2 cellular contexts compared by ENCODE assay signal in the genomic region with DNA sequence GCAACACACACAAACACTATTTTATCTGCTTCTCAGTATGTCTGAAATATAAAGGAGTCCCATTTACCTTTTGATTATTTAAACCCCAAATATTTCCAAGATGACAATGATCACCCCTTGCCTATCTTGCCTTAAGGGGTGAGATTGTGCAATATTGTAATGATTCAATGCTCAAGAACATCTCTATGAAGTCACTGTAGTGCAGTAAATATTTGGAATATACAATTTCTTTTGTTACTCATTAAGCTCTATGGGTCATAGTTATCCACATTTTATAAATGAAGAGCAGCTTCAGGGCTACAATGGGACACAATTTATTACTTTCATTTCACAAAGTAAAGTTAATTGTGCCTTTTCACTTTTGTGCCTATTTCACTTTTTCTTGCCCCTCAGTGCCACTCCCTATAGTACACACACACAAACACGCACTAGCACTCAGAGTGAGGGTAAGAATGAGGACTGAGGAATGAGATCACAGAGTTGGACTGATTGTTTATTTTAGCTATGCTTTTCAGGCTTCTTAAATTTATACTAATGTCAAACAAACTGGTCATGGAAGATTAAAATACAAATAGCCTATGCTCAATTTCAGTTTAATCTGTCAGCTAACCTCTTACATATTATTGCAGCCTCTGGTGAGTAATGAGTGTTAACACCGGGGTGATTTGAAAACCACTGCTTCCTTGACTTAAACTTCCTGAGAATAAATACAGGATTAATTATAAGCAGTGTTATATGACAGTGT.
TF ChIP-seq lines count a peak whose summit lies in the region.

No MANE protein-coding gene starts in this region.

TF ChIP-seq in SK-N-SH treated with all-trans-retinoic acid at 6 μM for 48 hours, 23 proteins besides CTCF, POLR2A, EP300 and RAD21 (continues in another document):
- TF ChIP-seq, protein P1, sequence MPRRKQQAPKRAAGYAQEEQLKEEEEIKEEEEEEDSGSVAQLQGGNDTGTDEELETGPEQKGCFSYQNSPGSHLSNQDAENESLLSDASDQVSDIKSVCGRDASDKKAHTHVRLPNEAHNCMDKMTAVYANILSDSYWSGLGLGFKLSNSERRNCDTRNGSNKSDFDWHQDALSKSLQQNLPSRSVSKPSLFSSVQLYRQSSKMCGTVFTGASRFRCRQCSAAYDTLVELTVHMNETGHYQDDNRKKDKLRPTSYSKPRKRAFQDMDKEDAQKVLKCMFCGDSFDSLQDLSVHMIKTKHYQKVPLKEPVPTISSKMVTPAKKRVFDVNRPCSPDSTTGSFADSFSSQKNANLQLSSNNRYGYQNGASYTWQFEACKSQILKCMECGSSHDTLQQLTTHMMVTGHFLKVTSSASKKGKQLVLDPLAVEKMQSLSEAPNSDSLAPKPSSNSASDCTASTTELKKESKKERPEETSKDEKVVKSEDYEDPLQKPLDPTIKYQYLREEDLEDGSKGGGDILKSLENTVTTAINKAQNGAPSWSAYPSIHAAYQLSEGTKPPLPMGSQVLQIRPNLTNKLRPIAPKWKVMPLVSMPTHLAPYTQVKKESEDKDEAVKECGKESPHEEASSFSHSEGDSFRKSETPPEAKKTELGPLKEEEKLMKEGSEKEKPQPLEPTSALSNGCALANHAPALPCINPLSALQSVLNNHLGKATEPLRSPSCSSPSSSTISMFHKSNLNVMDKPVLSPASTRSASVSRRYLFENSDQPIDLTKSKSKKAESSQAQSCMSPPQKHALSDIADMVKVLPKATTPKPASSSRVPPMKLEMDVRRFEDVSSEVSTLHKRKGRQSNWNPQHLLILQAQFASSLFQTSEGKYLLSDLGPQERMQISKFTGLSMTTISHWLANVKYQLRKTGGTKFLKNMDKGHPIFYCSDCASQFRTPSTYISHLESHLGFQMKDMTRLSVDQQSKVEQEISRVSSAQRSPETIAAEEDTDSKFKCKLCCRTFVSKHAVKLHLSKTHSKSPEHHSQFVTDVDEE (CRISPR knock-in tag; IDR thresholded peaks at IDR 0.05): no peak
- no peak; the same call in 1 of the 2 replicates for TF ChIP-seq TOX (CRISPR knock-in tag; IDR thresholded peaks at IDR 0.05; ENCODE audit: borderline replicate concordance)
- no peak for TF ChIP-seq SNAI2 (CRISPR knock-in tag; IDR thresholded peaks at IDR 0.05)
- no peak for TF ChIP-seq ZC3H10 (CRISPR knock-in tag; IDR thresholded peaks at IDR 0.05)
- TF ChIP-seq, protein P2, sequence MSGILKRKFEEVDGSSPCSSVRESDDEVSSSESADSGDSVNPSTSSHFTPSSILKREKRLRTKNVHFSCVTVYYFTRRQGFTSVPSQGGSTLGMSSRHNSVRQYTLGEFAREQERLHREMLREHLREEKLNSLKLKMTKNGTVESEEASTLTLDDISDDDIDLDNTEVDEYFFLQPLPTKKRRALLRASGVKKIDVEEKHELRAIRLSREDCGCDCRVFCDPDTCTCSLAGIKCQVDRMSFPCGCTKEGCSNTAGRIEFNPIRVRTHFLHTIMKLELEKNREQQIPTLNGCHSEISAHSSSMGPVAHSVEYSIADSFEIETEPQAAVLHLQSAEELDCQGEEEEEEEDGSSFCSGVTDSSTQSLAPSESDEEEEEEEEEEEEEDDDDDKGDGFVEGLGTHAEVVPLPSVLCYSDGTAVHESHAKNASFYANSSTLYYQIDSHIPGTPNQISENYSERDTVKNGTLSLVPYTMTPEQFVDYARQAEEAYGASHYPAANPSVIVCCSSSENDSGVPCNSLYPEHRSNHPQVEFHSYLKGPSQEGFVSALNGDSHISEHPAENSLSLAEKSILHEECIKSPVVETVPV (CRISPR knock-in tag; IDR thresholded peaks at IDR 0.05): no peak
- no peak for TF ChIP-seq GLIS3 (CRISPR knock-in tag; IDR thresholded peaks at IDR 0.05)
- TF ChIP-seq, protein P3, sequence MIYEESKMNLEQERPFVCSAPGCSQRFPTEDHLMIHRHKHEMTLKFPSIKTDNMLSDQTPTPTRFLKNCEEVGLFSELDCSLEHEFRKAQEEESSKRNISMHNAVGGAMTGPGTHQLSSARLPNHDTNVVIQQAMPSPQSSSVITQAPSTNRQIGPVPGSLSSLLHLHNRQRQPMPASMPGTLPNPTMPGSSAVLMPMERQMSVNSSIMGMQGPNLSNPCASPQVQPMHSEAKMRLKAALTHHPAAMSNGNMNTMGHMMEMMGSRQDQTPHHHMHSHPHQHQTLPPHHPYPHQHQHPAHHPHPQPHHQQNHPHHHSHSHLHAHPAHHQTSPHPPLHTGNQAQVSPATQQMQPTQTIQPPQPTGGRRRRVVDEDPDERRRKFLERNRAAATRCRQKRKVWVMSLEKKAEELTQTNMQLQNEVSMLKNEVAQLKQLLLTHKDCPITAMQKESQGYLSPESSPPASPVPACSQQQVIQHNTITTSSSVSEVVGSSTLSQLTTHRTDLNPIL (CRISPR knock-in tag; IDR thresholded peaks at IDR 0.05; ENCODE audit: low read depth): no peak
- TF ChIP-seq ZFP3 (CRISPR knock-in tag; IDR thresholded peaks at IDR 0.05): no peak
- no peak for TF ChIP-seq OSR1 (CRISPR knock-in tag; IDR thresholded peaks at IDR 0.05)
- TF ChIP-seq BACH2 (CRISPR knock-in tag; IDR thresholded peaks at IDR 0.05; ENCODE audit: borderline replicate concordance): no peak
- TF ChIP-seq ZNF8 (CRISPR knock-in tag; IDR thresholded peaks at IDR 0.05): no peak
- TF ChIP-seq ZNF565 (CRISPR knock-in tag; conservative IDR thresholded peaks at IDR 0.05; ENCODE audit: low read depth): no peak
- TF ChIP-seq, protein P4, sequence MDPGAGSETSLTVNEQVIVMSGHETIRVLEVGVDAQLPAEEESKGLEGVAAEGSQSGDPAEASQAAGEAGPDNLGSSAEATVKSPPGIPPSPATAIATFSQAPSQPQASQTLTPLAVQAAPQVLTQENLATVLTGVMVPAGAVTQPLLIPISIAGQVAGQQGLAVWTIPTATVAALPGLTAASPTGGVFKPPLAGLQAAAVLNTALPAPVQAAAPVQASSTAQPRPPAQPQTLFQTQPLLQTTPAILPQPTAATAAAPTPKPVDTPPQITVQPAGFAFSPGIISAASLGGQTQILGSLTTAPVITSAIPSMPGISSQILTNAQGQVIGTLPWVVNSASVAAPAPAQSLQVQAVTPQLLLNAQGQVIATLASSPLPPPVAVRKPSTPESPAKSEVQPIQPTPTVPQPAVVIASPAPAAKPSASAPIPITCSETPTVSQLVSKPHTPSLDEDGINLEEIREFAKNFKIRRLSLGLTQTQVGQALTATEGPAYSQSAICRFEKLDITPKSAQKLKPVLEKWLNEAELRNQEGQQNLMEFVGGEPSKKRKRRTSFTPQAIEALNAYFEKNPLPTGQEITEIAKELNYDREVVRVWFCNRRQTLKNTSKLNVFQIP (CRISPR knock-in tag; IDR thresholded peaks at IDR 0.05; ENCODE audit: borderline replicate concordance, low read depth): no peak
- no peak for TF ChIP-seq ISL1 (CRISPR knock-in tag; IDR thresholded peaks at IDR 0.05)
- TF ChIP-seq PPARA (CRISPR knock-in tag; IDR thresholded peaks at IDR 0.05; ENCODE audit: borderline replicate concordance): no peak
- TF ChIP-seq, protein P5, sequence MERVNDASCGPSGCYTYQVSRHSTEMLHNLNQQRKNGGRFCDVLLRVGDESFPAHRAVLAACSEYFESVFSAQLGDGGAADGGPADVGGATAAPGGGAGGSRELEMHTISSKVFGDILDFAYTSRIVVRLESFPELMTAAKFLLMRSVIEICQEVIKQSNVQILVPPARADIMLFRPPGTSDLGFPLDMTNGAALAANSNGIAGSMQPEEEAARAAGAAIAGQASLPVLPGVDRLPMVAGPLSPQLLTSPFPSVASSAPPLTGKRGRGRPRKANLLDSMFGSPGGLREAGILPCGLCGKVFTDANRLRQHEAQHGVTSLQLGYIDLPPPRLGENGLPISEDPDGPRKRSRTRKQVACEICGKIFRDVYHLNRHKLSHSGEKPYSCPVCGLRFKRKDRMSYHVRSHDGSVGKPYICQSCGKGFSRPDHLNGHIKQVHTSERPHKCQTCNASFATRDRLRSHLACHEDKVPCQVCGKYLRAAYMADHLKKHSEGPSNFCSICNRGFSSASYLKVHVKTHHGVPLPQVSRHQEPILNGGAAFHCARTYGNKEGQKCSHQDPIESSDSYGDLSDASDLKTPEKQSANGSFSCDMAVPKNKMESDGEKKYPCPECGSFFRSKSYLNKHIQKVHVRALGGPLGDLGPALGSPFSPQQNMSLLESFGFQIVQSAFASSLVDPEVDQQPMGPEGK (CRISPR knock-in tag; IDR thresholded peaks at IDR 0.05; ENCODE audit: borderline replicate concordance): no peak

TF ChIP-seq in SK-N-SH, 30 proteins besides CTCF, POLR2A, EP300 and RAD21:
- TF ChIP-seq RFX5 (IDR thresholded peaks at IDR 0.05; ENCODE audit: low read length): no peak
- TF ChIP-seq ELF1 (IDR thresholded peaks at IDR 0.05): no peak
- TF ChIP-seq YY1 (IDR thresholded peaks at IDR 0.05; ENCODE audit: low read depth): no peak
- TF ChIP-seq TCF12 (IDR thresholded peaks at IDR 0.05): no peak
- TF ChIP-seq, protein P6, sequence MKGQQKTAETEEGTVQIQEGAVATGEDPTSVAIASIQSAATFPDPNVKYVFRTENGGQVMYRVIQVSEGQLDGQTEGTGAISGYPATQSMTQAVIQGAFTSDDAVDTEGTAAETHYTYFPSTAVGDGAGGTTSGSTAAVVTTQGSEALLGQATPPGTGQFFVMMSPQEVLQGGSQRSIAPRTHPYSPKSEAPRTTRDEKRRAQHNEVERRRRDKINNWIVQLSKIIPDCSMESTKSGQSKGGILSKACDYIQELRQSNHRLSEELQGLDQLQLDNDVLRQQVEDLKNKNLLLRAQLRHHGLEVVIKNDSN (IDR thresholded peaks at IDR 0.05; ENCODE audit: borderline replicate concordance, low read depth): no peak
- TF ChIP-seq, protein P7, sequence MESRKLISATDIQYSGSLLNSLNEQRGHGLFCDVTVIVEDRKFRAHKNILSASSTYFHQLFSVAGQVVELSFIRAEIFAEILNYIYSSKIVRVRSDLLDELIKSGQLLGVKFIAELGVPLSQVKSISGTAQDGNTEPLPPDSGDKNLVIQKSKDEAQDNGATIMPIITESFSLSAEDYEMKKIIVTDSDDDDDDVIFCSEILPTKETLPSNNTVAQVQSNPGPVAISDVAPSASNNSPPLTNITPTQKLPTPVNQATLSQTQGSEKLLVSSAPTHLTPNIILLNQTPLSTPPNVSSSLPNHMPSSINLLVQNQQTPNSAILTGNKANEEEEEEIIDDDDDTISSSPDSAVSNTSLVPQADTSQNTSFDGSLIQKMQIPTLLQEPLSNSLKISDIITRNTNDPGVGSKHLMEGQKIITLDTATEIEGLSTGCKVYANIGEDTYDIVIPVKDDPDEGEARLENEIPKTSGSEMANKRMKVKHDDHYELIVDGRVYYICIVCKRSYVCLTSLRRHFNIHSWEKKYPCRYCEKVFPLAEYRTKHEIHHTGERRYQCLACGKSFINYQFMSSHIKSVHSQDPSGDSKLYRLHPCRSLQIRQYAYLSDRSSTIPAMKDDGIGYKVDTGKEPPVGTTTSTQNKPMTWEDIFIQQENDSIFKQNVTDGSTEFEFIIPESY (IDR thresholded peaks at IDR 0.05; ENCODE audit: borderline replicate concordance, low read depth): no peak
- TF ChIP-seq MXI1 (IDR thresholded peaks at IDR 0.05; ENCODE audit: low read depth, low read length): no peak
- TF ChIP-seq, protein P8, sequence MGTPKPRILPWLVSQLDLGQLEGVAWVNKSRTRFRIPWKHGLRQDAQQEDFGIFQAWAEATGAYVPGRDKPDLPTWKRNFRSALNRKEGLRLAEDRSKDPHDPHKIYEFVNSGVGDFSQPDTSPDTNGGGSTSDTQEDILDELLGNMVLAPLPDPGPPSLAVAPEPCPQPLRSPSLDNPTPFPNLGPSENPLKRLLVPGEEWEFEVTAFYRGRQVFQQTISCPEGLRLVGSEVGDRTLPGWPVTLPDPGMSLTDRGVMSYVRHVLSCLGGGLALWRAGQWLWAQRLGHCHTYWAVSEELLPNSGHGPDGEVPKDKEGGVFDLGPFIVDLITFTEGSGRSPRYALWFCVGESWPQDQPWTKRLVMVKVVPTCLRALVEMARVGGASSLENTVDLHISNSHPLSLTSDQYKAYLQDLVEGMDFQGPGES (IDR thresholded peaks at IDR 0.05; ENCODE audit: low read depth, low read length): no peak
- no peak for TF ChIP-seq NRF1 (IDR thresholded peaks at IDR 0.05; ENCODE audit: low read depth, low read length)
- TF ChIP-seq, protein P9, sequence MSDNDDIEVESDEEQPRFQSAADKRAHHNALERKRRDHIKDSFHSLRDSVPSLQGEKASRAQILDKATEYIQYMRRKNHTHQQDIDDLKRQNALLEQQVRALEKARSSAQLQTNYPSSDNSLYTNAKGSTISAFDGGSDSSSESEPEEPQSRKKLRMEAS (IDR thresholded peaks at IDR 0.05; ENCODE audit: low read depth): no peak
- no peak for TF ChIP-seq FOXM1 (IDR thresholded peaks at IDR 0.05; ENCODE audit: low read depth)
- no peak for TF ChIP-seq RXRA (IDR thresholded peaks at IDR 0.05; ENCODE audit: borderline replicate concordance, low read depth)
- TF ChIP-seq, protein P10, sequence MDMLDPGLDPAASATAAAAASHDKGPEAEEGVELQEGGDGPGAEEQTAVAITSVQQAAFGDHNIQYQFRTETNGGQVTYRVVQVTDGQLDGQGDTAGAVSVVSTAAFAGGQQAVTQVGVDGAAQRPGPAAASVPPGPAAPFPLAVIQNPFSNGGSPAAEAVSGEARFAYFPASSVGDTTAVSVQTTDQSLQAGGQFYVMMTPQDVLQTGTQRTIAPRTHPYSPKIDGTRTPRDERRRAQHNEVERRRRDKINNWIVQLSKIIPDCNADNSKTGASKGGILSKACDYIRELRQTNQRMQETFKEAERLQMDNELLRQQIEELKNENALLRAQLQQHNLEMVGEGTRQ (IDR thresholded peaks at IDR 0.05; ENCODE audit: borderline replicate concordance, low read depth, low read length): no peak
- TF ChIP-seq CHD2 (IDR thresholded peaks at IDR 0.05; ENCODE audit: low read length, partially characterized antibody): no peak
- no peak for TF ChIP-seq TAF1 (IDR thresholded peaks at IDR 0.05; ENCODE audit: borderline replicate concordance, low read depth, low read length)
- no peak for TF ChIP-seq SMC3 (IDR thresholded peaks at IDR 0.05; ENCODE audit: low read depth, low read length)
- TF ChIP-seq POLR2AphosphoS5 (IDR thresholded peaks at IDR 0.05; ENCODE audit: low read depth, low read length): no peak
- TF ChIP-seq, protein P11, sequence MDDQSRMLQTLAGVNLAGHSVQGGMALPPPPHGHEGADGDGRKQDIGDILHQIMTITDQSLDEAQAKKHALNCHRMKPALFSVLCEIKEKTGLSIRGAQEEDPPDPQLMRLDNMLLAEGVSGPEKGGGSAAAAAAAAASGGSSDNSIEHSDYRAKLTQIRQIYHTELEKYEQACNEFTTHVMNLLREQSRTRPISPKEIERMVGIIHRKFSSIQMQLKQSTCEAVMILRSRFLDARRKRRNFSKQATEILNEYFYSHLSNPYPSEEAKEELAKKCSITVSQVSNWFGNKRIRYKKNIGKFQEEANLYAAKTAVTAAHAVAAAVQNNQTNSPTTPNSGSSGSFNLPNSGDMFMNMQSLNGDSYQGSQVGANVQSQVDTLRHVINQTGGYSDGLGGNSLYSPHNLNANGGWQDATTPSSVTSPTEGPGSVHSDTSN (IDR thresholded peaks at IDR 0.05): no peak
- no peak for TF ChIP-seq TEAD4 (IDR thresholded peaks at IDR 0.05; ENCODE audit: borderline replicate concordance, insufficient read depth)
- TF ChIP-seq GABPA (IDR thresholded peaks at IDR 0.05; ENCODE audit: low read depth): no peak
